In genomic region chr7:128110641-128111365, GRCh38 we compare ENCODE assay signal across 20 cellular contexts.
A peak's percentile ranks its signal among the peaks of the same experiment; 100 is the strongest.
DNase-seq lines count a peak whose midpoint lies in the region; ATAC-seq, FAIRE-seq and TF ChIP-seq lines count a peak whose summit lies in the region.
"Had no signal": no experiment of that assay in that cellular context is flagged by ENCODE, and none has a peak within 500 bp of the region (broad histone marks: within the 10 kb centered on the region; RNA-seq: fewer than 3 reads in every experiment).

No MANE protein-coding gene starts in this region.

- H3K14ac ChIP-seq in trophoblast cell (ENCODE audit: low read length) = no peak overlapping the region

- H3K9ac ChIP-seq in trophoblast cell (ENCODE audit: low read length) = no peak overlapping the region

- CTCF ChIA-PET in activated CD8-positive, alpha-beta memory T cell treated with anti-CD3 and anti-CD28 coated beads, Interleukin-2, amount 10 ng/mL, durations not matched to agents 7 days and 5 days (lab: Charles Lee) = interaction anchor here (5.0 kb wide), 1 partner anchor 25 kb away, joined by 36 read pairs; no protein-coding TSS in a partner anchor
- CTCF ChIA-PET in CD8-positive, alpha-beta memory T cell (lab: Charles Lee) = interaction anchor here (1.6 to 4.8 kb wide), 2 partner anchors 7 to 25 kb away, joined by 5 to 35 read pairs; no protein-coding TSS in a partner anchor

- no peak overlapping the region for H3K4me3 ChIP-seq in CD8-positive, alpha-beta memory T cell (ENCODE audit: low read length)
- H3K4me3 ChIP-seq in trophoblast cell (ENCODE audit: low read depth, low read length) (no peak overlapping the region), pancreas (no peak overlapping the region)
- H3K4me3 ChIP-seq: esophagus squamous epithelium, prostate gland, skin epidermis had no signal

- H2BK120ac ChIP-seq in trophoblast cell (ENCODE audit: insufficient read depth, low read length, poor library complexity) = no peak overlapping the region

- no peak overlapping the region for H3K4me3 Mint-ChIP-seq in activated CD8-positive, alpha-beta memory T cell treated with anti-CD3 and anti-CD28 coated beads, Interleukin-2, amount 10 ng/mL, durations not matched to agents 7 days and 5 days
- peak overlapping the region in 5 of 7 donors; percentile 39 to 89 (median 66) for H3K4me3 Mint-ChIP-seq in CD8-positive, alpha-beta memory T cell
- H3K4me3 Mint-ChIP-seq in T-helper 17 cell = peak overlapping the region; percentile 63
- H3K4me3 Mint-ChIP-seq: activated T-helper 1 cell treated with anti-CD3 and anti-CD28 coated beads, Interleukin-12 subunit alpha, Interleukin-12 subunit beta, Interleukin-2, Interleukin-4 antibody, amounts not matched to agents 30 ng/mL and 10 ng/mL and 1 ng/mL, durations not matched to agents 14 hours and 24 hours and 36 hours had no signal

- H2AFZ ChIP-seq in trophoblast cell (ENCODE audit: insufficient read depth, low read length, poor library complexity) = no peak overlapping the region

- no peak overlapping the region for H4K12ac ChIP-seq in trophoblast cell (ENCODE audit: low read depth, low read length)

- H3K27ac ChIP-seq in CD8-positive, alpha-beta memory T cell (ENCODE audit: low read depth, low read length) = no peak overlapping the region
- no peak overlapping the region for H3K27ac ChIP-seq in trophoblast cell (ENCODE audit: low read depth, low read length)
- no peak overlapping the region for H3K27ac ChIP-seq in pancreas
- H3K27ac ChIP-seq: esophagus squamous epithelium, prostate gland, skin epidermis had no signal

- H3K18ac ChIP-seq in trophoblast cell (ENCODE audit: low read length) = no peak overlapping the region

- H3K27ac Mint-ChIP-seq in activated CD8-positive, alpha-beta memory T cell treated with anti-CD3 and anti-CD28 coated beads, Interleukin-2, amount 10 ng/mL, durations not matched to agents 7 days and 5 days = peak overlapping the region; percentile 26
- peak overlapping the region; percentile 6 to 94 (median 72) for H3K27ac Mint-ChIP-seq in CD8-positive, alpha-beta memory T cell
- peak overlapping the region; percentile 82 for H3K27ac Mint-ChIP-seq in T-helper 17 cell
- H3K27ac Mint-ChIP-seq: activated T-helper 1 cell treated with anti-CD3 and anti-CD28 coated beads, Interleukin-12 subunit alpha, Interleukin-12 subunit beta, Interleukin-2, Interleukin-4 antibody, amounts not matched to agents 30 ng/mL and 10 ng/mL and 1 ng/mL, durations not matched to agents 14 hours and 24 hours and 36 hours had no signal

- DNase-seq in activated CD8-positive, alpha-beta memory T cell treated with anti-CD3 and anti-CD28 coated beads, Interleukin-2, amount 10 ng/mL, durations not matched to agents 7 days and 5 days = no peak
- no peak for DNase-seq in activated CD8-positive, alpha-beta memory T cell treated with anti-CD3 and anti-CD28 coated beads, Interleukin-2, amount 50 U/mL, for 4 hours
- DNase-seq in CD8-positive, alpha-beta memory T cell = no peak
- DNase-seq in T-helper 17 cell = no peak
- DNase-seq in trophoblast cell = no peak
- no peak for DNase-seq in pancreas
- no peak for DNase-seq in NCI-H510A treated with DMSO at 0.1 percent for 48 hours (lab: John Stamatoyannopoulos, UW)
- no peak for DNase-seq in cerebellum (ENCODE audit: low spot score)
- DNase-seq: activated CD4-positive, alpha-beta T cell treated with anti-CD3 and anti-CD28 coated beads, Interleukin-2, amount 50 U/mL, for 4 hours; anterior cingulate cortex; central memory CD4-positive, alpha-beta T cell; DND-41; effector CD8-positive, alpha-beta T cell; esophagus squamous epithelium; mesendoderm; NCI-H1048; NCI-H2029 had no signal

- H2BK5ac ChIP-seq in trophoblast cell (ENCODE audit: low read depth, low read length, poor library complexity) = no peak overlapping the region

- H3K36me3 Mint-ChIP-seq in activated CD8-positive, alpha-beta memory T cell treated with anti-CD3 and anti-CD28 coated beads, Interleukin-2, amount 10 ng/mL, durations not matched to agents 7 days and 5 days = no peaks in the 10 kb centered on the region
- H3K36me3 Mint-ChIP-seq in CD8-positive, alpha-beta memory T cell = no peaks in the 10 kb centered on the region
- H3K36me3 Mint-ChIP-seq in T-helper 17 cell (ENCODE audit: low read depth) = no peaks in the 10 kb centered on the region

- H2AK5ac ChIP-seq in trophoblast cell (ENCODE audit: low read length) = no peak overlapping the region

- POLR2A ChIA-PET in CD8-positive, alpha-beta memory T cell (lab: Charles Lee) = interaction anchor here (0.6 kb wide), 1 partner anchor 12 kb away, joined by 3 read pairs; no protein-coding TSS in a partner anchor

- intact Hi-C loops in pancreas (cut with DNase I) = no loop called here

- no peaks in the 10 kb centered on the region for H3K27me3 ChIP-seq in CD8-positive, alpha-beta memory T cell (ENCODE audit: insufficient read depth, low read length, poor library complexity, severe bottlenecking)
- H3K27me3 ChIP-seq in trophoblast cell (ENCODE audit: insufficient read depth, low read length) (no peaks in the 10 kb centered on the region), pancreas (no peaks in the 10 kb centered on the region)

- no peak overlapping the region for H4K8ac ChIP-seq in trophoblast cell (ENCODE audit: low read depth, low read length)

- no peaks in the 10 kb centered on the region for H3K79me2 ChIP-seq in trophoblast cell (ENCODE audit: control insufficient read depth, insufficient read depth, low read length, poor library complexity)

- H3K9me3 ChIP-seq in CD8-positive, alpha-beta memory T cell (ENCODE audit: low read length) = no peaks in the 10 kb centered on the region
- no peaks in the 10 kb centered on the region for H3K9me3 ChIP-seq in T-helper 17 cell (ENCODE audit: control insufficient read depth, low read length, poor library complexity, severe bottlenecking)
- peaks cover 4% of the 10 kb centered on the region for H3K9me3 ChIP-seq in trophoblast cell (ENCODE audit: insufficient read depth, low read depth, low read length)
- H3K9me3 ChIP-seq in pancreas = no peaks in the 10 kb centered on the region
- H3K9me3 ChIP-seq: esophagus squamous epithelium, prostate gland had no signal

- H3K36me3 ChIP-seq in CD8-positive, alpha-beta memory T cell (ENCODE audit: insufficient read depth, low read length) = no peaks in the 10 kb centered on the region
- H3K36me3 ChIP-seq in trophoblast cell (ENCODE audit: control insufficient read depth in 1 of 2, insufficient read depth in 2 of 2, low read length in 2 of 2) (no peaks in the 10 kb centered on the region), pancreas (no peaks in the 10 kb centered on the region)
- H3K36me3 ChIP-seq: esophagus squamous epithelium, prostate gland had no signal

- no peaks in the 10 kb centered on the region for H3K27me3 Mint-ChIP-seq in activated CD8-positive, alpha-beta memory T cell treated with anti-CD3 and anti-CD28 coated beads, Interleukin-2, amount 10 ng/mL, durations not matched to agents 7 days and 5 days
- peaks cover 0 to 2% of the 10 kb centered on the region in 2 donors for H3K27me3 Mint-ChIP-seq in CD8-positive, alpha-beta memory T cell
- peaks cover 3% of the 10 kb centered on the region for H3K27me3 Mint-ChIP-seq in T-helper 17 cell

- no peak for TF ChIP-seq CTCF in pancreas (IDR thresholded peaks at IDR 0.05)

- no peak overlapping the region for H2BK12ac ChIP-seq in trophoblast cell (ENCODE audit: low read length)

- peaks cover 6% of the 10 kb centered on the region for H3K79me1 ChIP-seq in trophoblast cell (ENCODE audit: low read length)

- H3K4ac ChIP-seq in trophoblast cell (ENCODE audit: low read depth, low read length) = no peak overlapping the region

- no peak for FAIRE-seq in pancreas (lab: Jason Lieb, UNC)

- H3K9me3 Mint-ChIP-seq in activated CD8-positive, alpha-beta memory T cell treated with anti-CD3 and anti-CD28 coated beads, Interleukin-2, amount 10 ng/mL, durations not matched to agents 7 days and 5 days (ENCODE audit: low read depth) = no peaks in the 10 kb centered on the region
- H3K9me3 Mint-ChIP-seq in CD8-positive, alpha-beta memory T cell = no peaks in the 10 kb centered on the region
- H3K9me3 Mint-ChIP-seq: activated T-helper 1 cell treated with anti-CD3 and anti-CD28 coated beads, Interleukin-12 subunit alpha, Interleukin-12 subunit beta, Interleukin-2, Interleukin-4 antibody, amounts not matched to agents 30 ng/mL and 10 ng/mL and 1 ng/mL, durations not matched to agents 14 hours and 24 hours and 36 hours had no signal

- peaks cover 64% of the 10 kb centered on the region for H3K4me1 ChIP-seq in CD8-positive, alpha-beta memory T cell (ENCODE audit: insufficient read depth, low read length)
- H3K4me1 ChIP-seq in trophoblast cell (ENCODE audit: control insufficient read depth in 1 of 2, insufficient read depth in 2 of 2, low read length in 2 of 2) (peaks cover 9 to 15% of the 10 kb centered on the region in 2 experiments), pancreas (no peaks in the 10 kb centered on the region)
- H3K4me1 ChIP-seq: prostate gland had no signal

- no peak overlapping the region for H3K4me2 ChIP-seq in trophoblast cell (ENCODE audit: low read length)

- no peak for ATAC-seq in activated CD8-positive, alpha-beta memory T cell treated with anti-CD3 and anti-CD28 coated beads, Interleukin-2, amount 10 ng/mL, durations not matched to agents 7 days and 5 days
- ATAC-seq in T-helper 17 cell (no peak), pancreas (no peak)

- H4K91ac ChIP-seq in trophoblast cell (ENCODE audit: low read depth, low read length) = peak overlapping the region; percentile 8

- no CpG with 5 or more reads among the region's 2 CpGs for WGBS in trophoblast cell (ENCODE audit: extremely low coverage, insufficient coverage, insufficient read length)
- WGBS in pancreas, 2 donors = 87 to 90% methylated on average over 2 of the region's 2 CpGs

- no peak overlapping the region for H3K23ac ChIP-seq in trophoblast cell (ENCODE audit: low read length)

- peaks cover 57% of the 10 kb centered on the region for H3K4me1 Mint-ChIP-seq in activated CD8-positive, alpha-beta memory T cell treated with anti-CD3 and anti-CD28 coated beads, Interleukin-2, amount 10 ng/mL, durations not matched to agents 7 days and 5 days
- peaks cover 61 to 70% (median 66%) of the 10 kb centered on the region in 3 donors for H3K4me1 Mint-ChIP-seq in CD8-positive, alpha-beta memory T cell
- peaks cover 37% of the 10 kb centered on the region for H3K4me1 Mint-ChIP-seq in T-helper 17 cell

Comparison
In these comparisons a context has a peak if more than half of its experiments do, and no peak if none do; other contexts are left out.
1. H3K27ac Mint-ChIP-seq: peak in every context shown above with its lines; median percentile 82 in T-helper 17 cell; 72 in CD8-positive, alpha-beta memory T cell; 26 in activated CD8-positive, alpha-beta memory T cell treated with anti-CD3 and anti-CD28 coated beads, Interleukin-2, amount 10 ng/mL, durations not matched to agents 7 days and 5 days.